Comparison of ENCODE assay signal across 9 cellular contexts in the genomic region with DNA sequence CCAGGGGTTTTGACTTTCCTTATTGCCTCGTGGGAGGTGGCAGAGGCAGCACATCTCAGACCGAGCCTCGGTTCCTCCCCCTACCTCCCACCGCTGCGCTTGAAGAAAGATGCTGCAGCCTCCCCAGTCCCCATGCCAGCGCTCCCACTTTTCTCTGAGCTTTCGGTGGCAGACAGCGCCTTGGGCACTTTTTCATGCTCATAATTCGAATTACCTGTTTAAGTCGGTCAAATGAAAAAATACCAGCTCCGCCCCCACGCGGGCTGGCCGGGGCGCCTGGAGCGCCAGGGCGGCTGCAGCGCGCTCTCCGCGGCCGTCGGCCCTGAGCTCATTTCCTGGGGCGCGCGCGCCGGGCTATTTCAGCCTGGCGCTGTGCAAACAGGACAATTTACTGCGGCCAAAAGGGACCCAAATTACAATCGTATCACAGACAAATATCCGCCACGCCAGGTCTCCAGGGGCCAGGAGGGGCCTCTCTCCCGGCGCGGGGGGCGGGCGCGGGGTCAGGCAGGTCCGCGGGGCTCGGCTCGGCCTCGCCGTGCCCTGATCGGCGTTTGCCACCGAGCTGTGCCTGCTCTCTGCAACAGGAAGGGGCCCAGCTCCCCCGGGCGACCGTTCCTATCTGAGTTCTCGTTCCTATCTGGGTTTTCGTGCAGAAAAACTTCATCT. TPM values are rescaled to one million over a fixed set of nuclear protein-coding genes. Genes with fewer than 3 reads are reported as not detected.
DNase-seq lines count a peak whose midpoint lies in the region; ATAC-seq, FAIRE-seq and TF ChIP-seq lines count a peak whose summit lies in the region.
"Had no signal": no experiment of that assay in that cellular context is flagged by ENCODE, and none has a peak within 500 bp of the region (broad histone marks: within the 10 kb centered on the region; RNA-seq: fewer than 3 reads in every experiment).

No MANE protein-coding gene starts in this region.

- CTCF ChIA-PET in BJ (lab: Yijun Ruan, JAX): interaction anchor here (0.9 to 2.4 kb wide), 5 partner anchors 8 to 46 kb away, joined by 3 to 17 read pairs (median 11); no protein-coding TSS in a partner anchor

- ATAC-seq in pancreas (peak; percentile 70 to 91 (median 84)), HG03135 (IDR thresholded peaks at IDR 0.05; ENCODE audit: unreplicated experiment) (no peak), GM19328 (IDR thresholded peaks at IDR 0.05; ENCODE audit: unreplicated experiment) (no peak)

- peaks cover 12% of the 10 kb centered on the region for H3K4me1 Mint-ChIP-seq in activated T-cell treated with anti-CD3 and anti-CD28 coated beads, Interleukin-2, amount 50 U/mL, for 24 hours (ENCODE audit: low read depth)
- peaks cover 4% of the 10 kb centered on the region for H3K4me1 Mint-ChIP-seq in glutamatergic neuron (ENCODE audit: low read depth, unreplicated experiment)

- TF ChIP-seq CTCF in BJ (IDR thresholded peaks at IDR 0.05; ENCODE audit: insufficient read depth, low read depth, low read length): no peak
- TF ChIP-seq CTCF in HFF-Myc (IDR thresholded peaks at IDR 0.05; ENCODE audit: low read depth, low read length, missing control alignments): no peak
- no peak for TF ChIP-seq CTCF in glutamatergic neuron (IDR thresholded peaks at IDR 0.05; ENCODE audit: partially characterized antibody, unreplicated experiment)
- no peak for TF ChIP-seq CTCF in pancreas (IDR thresholded peaks at IDR 0.05)

- H3K27ac Mint-ChIP-seq in activated T-cell treated with anti-CD3 and anti-CD28 coated beads, Interleukin-2, amount 50 U/mL, for 24 hours: no peak overlapping the region
- no peak overlapping the region for H3K27ac Mint-ChIP-seq in glutamatergic neuron (ENCODE audit: unreplicated experiment)

- FAIRE-seq in pancreas (lab: Jason Lieb, UNC): no peak

- H3K27me3 Mint-ChIP-seq in activated T-cell treated with anti-CD3 and anti-CD28 coated beads, Interleukin-2, amount 50 U/mL, for 24 hours: peaks cover 58% of the 10 kb centered on the region
- H3K27me3 Mint-ChIP-seq in glutamatergic neuron (ENCODE audit: unreplicated experiment): peaks cover 18% of the 10 kb centered on the region

- no peak for DNase-seq in BJ (ENCODE audit: low read depth)
- no peak for DNase-seq in HFF-Myc (ENCODE audit: extremely low read depth, low read depth)
- DNase-seq in activated T-cell treated with anti-CD3 and anti-CD28 coated beads, Interleukin-2, amount 50 U/mL, for 24 hours: peak; percentile 45
- DNase-seq in glutamatergic neuron: peak; percentile 36
- peak in 4 of 6 donors; percentile 14 to 74 (median 30) for DNase-seq in pancreas
- no peak for DNase-seq in NCI-H2107 (lab: John Stamatoyannopoulos, UW)

- H3K27ac ChIP-seq in pancreas: peak overlapping the region in 2 of 4 donors; percentile 27 to 39

- no peaks in the 10 kb centered on the region for H3K36me3 Mint-ChIP-seq in activated T-cell treated with anti-CD3 and anti-CD28 coated beads, Interleukin-2, amount 50 U/mL, for 24 hours (ENCODE audit: low read depth)
- peaks cover 10% of the 10 kb centered on the region for H3K36me3 Mint-ChIP-seq in glutamatergic neuron (ENCODE audit: unreplicated experiment)

- 1% methylated on average over 42 to 53 of the region's 53 CpGs for WGBS in pancreas, 2 donors

- H3K9me3 ChIP-seq in pancreas: no peaks in the 10 kb centered on the region

- no peaks in the 10 kb centered on the region for H3K9me3 Mint-ChIP-seq in activated T-cell treated with anti-CD3 and anti-CD28 coated beads, Interleukin-2, amount 50 U/mL, for 24 hours
- peaks cover 2% of the 10 kb centered on the region for H3K9me3 Mint-ChIP-seq in glutamatergic neuron (ENCODE audit: unreplicated experiment)

- H3K4me1 ChIP-seq in pancreas: no peaks in the 10 kb centered on the region

- no peaks in the 10 kb centered on the region for H3K36me3 ChIP-seq in BJ (ENCODE audit: control insufficient read depth, insufficient read depth, low read length)
- no peaks in the 10 kb centered on the region for H3K36me3 ChIP-seq in pancreas

- H3K4me3 ChIP-seq in BJ (ENCODE audit: low read depth, low read length) (peak overlapping the region; percentile 44), HFF-Myc (replicated peaks; ENCODE audit: low read depth, low read length) (peak overlapping the region; percentile 35), pancreas (peak overlapping the region in 3 of 4 donors; percentile 13 to 48 (median 27))

- POLR2A ChIA-PET in BJ (lab: Charles Lee): interaction anchor here (0.6 kb wide), 2 partner anchors 10 to 353 kb away, joined by 3 to 16 read pairs; no protein-coding TSS in a partner anchor

- peak overlapping the region; percentile 65 for H3K4me3 Mint-ChIP-seq in activated T-cell treated with anti-CD3 and anti-CD28 coated beads, Interleukin-2, amount 50 U/mL, for 24 hours
- H3K4me3 Mint-ChIP-seq in glutamatergic neuron (ENCODE audit: unreplicated experiment): peak overlapping the region; percentile 84

- intact Hi-C loops in pancreas (cut with DNase I): no loop called here

- H3K27me3 ChIP-seq in BJ (ENCODE audit: control insufficient read depth, insufficient read depth, low read length) (no peaks in the 10 kb centered on the region), pancreas (peaks cover 0 to 7% (median 0%) of the 10 kb centered on the region in 4 donors)

RNA-seq across cellular contexts. Expression of a gene that starts 45.0 kb away (rescaled TPM):
- not detected in 2 replicates for polyA plus RNA-seq in BJ (2011; rRNA removed)
- not detected in 2 replicates for polyA minus RNA-seq in BJ (2011; rRNA and poly(A)+ RNA removed)
- total RNA-seq in glutamatergic neuron (ENCODE audit: unreplicated experiment): not detected
- not detected for total RNA-seq in pancreas
- not detected for polyA plus RNA-seq in pancreas
- total RNA-seq: mononuclear cell had no signal

RNA-seq across cellular contexts. Expression of a gene that starts 51.9 kb away (rescaled TPM):
- polyA plus RNA-seq in BJ (2011; rRNA removed): not detected in 2 replicates
- polyA minus RNA-seq in BJ (2011; rRNA and poly(A)+ RNA removed): 0.09 TPM in 1 of 2 replicates, not detected in the other
- total RNA-seq in glutamatergic neuron (ENCODE audit: unreplicated experiment): not detected
- total RNA-seq in pancreas: 1 to 10 TPM in 3 of 6 donors, under 1 TPM in 3; 0.28 to 1.6 (median 0.98) TPM
- polyA plus RNA-seq in pancreas: 1 to 10 TPM; 3.3 to 4.3 TPM

Comparison
In these comparisons a context has a peak if more than half of its experiments do, and no peak if none do; other contexts are left out.
1. DNase-seq: peak in activated T-cell treated with anti-CD3 and anti-CD28 coated beads, Interleukin-2, amount 50 U/mL, for 24 hours (single experiment), glutamatergic neuron (single experiment) and pancreas (4 of 6); none in BJ (single experiment), HFF-Myc (single experiment) and NCI-H2107 (single experiment).
2. ATAC-seq: peak in pancreas (4 of 4); none in HG03135 (single experiment) and GM19328 (single experiment).
3. Peak in every context shown above with its lines, with median percentiles within 50 percentile points of each other: H3K4me3 ChIP-seq.